ENCODE assay signal across 1 cellular context in the genomic region with DNA sequence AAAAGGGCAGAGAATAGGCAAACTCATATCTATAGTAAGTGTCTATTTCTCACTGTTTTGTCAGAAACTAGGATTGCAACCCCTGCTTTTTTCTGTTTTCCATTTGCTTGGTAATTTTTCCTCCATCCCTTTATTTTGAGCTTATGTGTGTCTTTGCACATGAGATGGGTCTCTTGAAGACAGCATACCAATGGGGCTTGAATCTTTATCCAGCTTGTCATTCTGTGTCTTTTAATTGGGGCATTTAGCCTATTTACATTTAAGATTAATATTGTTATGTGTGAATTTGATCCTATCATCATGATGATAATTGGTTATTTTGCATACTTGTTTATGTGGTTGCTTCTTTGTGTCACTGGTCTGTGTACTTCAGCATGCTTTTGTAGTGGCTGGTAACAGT.
TF ChIP-seq lines count a peak whose summit lies in the region.
"Not testable (repeated sequence)": the region's sequence is repeated elsewhere in the genome, so short reads cannot be mapped to it uniquely, and the experiment has no call there.

No MANE protein-coding gene starts in this region.

- H3K9me3 ChIP-seq in HEK293 (ENCODE audit: control insufficient read depth, insufficient read depth, low read depth, low read length): not testable (repeated sequence)

- H3K4me3 ChIP-seq in HEK293 (ENCODE audit: low read depth, low read length): not testable (repeated sequence)

- CTCF ChIA-PET in HEK293 (lab: Yijun Ruan, JAX): not testable (repeated sequence)

- POLR2A ChIA-PET in HEK293 (lab: Yijun Ruan, JAX): not testable (repeated sequence)

- not testable (repeated sequence) for TF ChIP-seq CTCF in HEK293 (tag by site-specific recombination; IDR thresholded peaks at IDR 0.05)

- H3K36me3 ChIP-seq in HEK293 (ENCODE audit: control insufficient read depth in 2 of 2, insufficient read depth in 1 of 2, low read length in 2 of 2): not testable (repeated sequence)

- not testable (repeated sequence) for H3K4me1 ChIP-seq in HEK293 (ENCODE audit: control insufficient read depth, insufficient read depth, low read length)

- H3K27ac ChIP-seq in HEK293 (ENCODE audit: extremely low read depth, low read depth, low read length): not testable (repeated sequence)

TF ChIP-seq in HEK293, 187 proteins besides CTCF, POLR2A, EP300 and RAD21:
- TF ChIP-seq ZNF529 (tag by site-specific recombination; IDR thresholded peaks at IDR 0.05; ENCODE audit: insufficient replicate concordance) (peak; percentile 91), SETDB1 (IDR thresholded peaks at IDR 0.05; ENCODE audit: insufficient read length, low read length) (peak; percentile 68)
